Comparison of ENCODE assay signal across 9 cellular contexts in the genomic region with DNA sequence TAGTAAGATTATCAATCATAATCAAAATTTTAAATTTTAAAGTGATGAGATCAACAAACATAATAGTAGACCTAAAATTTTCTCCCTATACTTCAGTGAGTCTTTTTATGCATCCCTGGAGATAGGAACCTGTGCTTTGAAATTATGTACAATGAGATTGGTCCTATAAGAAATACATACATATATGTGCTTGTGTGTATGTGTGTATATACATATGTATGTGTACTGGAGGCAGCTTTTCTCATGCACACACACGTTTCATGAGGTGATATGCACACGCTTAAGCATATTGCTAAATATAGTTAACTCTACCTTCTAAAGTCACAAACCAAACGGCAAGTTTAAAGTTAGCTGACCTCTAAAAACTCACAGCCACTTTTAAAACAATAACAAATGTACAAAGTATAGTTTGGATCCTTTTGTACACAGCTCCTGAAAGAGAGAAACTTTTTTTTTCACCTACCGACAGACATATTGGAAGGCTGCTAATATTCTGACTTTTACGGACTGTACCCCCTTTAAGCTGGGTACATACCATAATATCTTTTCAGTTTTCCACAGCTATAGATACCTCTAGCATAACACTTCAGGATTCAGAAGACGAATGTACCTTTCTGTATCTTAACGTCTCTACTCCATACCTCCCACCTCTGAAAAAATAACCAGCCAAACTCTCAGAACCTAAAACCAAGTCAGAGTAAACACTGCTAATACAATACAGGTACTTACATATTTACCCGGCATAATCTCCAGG. TPM values are rescaled to one million over a fixed set of nuclear protein-coding genes. Genes with fewer than 3 reads are reported as not detected.
DNase-seq lines count a peak whose midpoint lies in the region; ATAC-seq and TF ChIP-seq lines count a peak whose summit lies in the region.
"Had no signal": no experiment of that assay in that cellular context is flagged by ENCODE, and none has a peak within 500 bp of the region (broad histone marks: within the 10 kb centered on the region; RNA-seq: fewer than 3 reads in every experiment).

No MANE protein-coding gene starts in this region.

- TF ChIP-seq CTCF in DOHH2 (IDR thresholded peaks at IDR 0.05; ENCODE audit: low read depth, low read length, poor library complexity, severe bottlenecking) = no peak
- no peak for TF ChIP-seq CTCF in fibroblast of lung (conservative IDR thresholded peaks at IDR 0.05 in 1 of 2, IDR thresholded peaks at IDR 0.05 in 1 of 2; ENCODE audit: low read depth in 1 of 2, low read length in 2 of 2)
- no peak for TF ChIP-seq CTCF in psoas muscle (IDR thresholded peaks at IDR 0.05)

- H3K9ac ChIP-seq in fibroblast of lung (ENCODE audit: insufficient read depth, low read length) = peak overlapping the region; percentile 58

- peak overlapping the region; percentile 90 for H3K4me2 ChIP-seq in DOHH2 (ENCODE audit: low read length)
- peak overlapping the region; percentile 84 for H3K4me2 ChIP-seq in fibroblast of lung (ENCODE audit: extremely low read depth, insufficient read depth, low read length)

- WGBS in psoas muscle, 3 donors = 21 to 40% (median 26%) methylated on average over 8 of the region's 8 CpGs

- H3K4me3 ChIP-seq in DOHH2 (ENCODE audit: low read length) (peak overlapping the region; percentile 98), fibroblast of lung (replicated peaks in 1 of 4; ENCODE audit: control extremely low read depth in 1 of 4, insufficient read depth in 1 of 4, low read depth in 3 of 4, low read length in 4 of 4) (peak overlapping the region; percentile 77 to 99 (median 82)), psoas muscle (peak overlapping the region; percentile 95)

- H3K27me3 ChIP-seq in DOHH2 (ENCODE audit: control insufficient read depth, low read length) (no peaks in the 10 kb centered on the region), fibroblast of lung (ENCODE audit: control insufficient read depth, insufficient read depth, low read length) (no peaks in the 10 kb centered on the region), psoas muscle (ENCODE audit: insufficient read depth in 3 of 3, low read length in 2 of 3) (no peaks in the 10 kb centered on the region)

- H2AFZ ChIP-seq in fibroblast of lung (ENCODE audit: low read length) = no peak overlapping the region

- H3K27ac ChIP-seq in DOHH2 (ENCODE audit: low read depth, low read length) = no peak overlapping the region
- H3K27ac ChIP-seq in fibroblast of lung (ENCODE audit: insufficient read depth, low read length) = peak overlapping the region; percentile 95
- H3K27ac ChIP-seq in psoas muscle = peak overlapping the region; percentile 98

- H3F3A ChIP-seq in DOHH2 (ENCODE audit: control insufficient read depth, insufficient read depth) = peaks cover 23% of the 10 kb centered on the region

- in situ Hi-C loops in ACHN (cut with HindIII; ENCODE audit: low pct_ligation_motif_present, low pct_unique_long_range_greater_than_20kb, low sequenced_read_pairs) = no loop called here

- H4K20me1 ChIP-seq in DOHH2 (ENCODE audit: control insufficient read depth, insufficient read depth, low read depth, low read length) (peaks cover 24% of the 10 kb centered on the region), fibroblast of lung (ENCODE audit: control insufficient read depth, extremely low read depth, insufficient read depth, low read length) (peaks cover 17% of the 10 kb centered on the region)

- intact Hi-C loops in psoas muscle (cut with DNase I) = loop anchor here in 1 of 2 donors (5.0 kb wide), 1 partner anchor 53 kb away; no protein-coding TSS in a partner anchor

- peak; percentile 58 for DNase-seq in RKO (ENCODE audit: low spot score)
- DNase-seq in fibroblast of lung (ENCODE audit: low read depth in 2 of 2) = no peak
- DNase-seq in psoas muscle = no peak
- no peak for DNase-seq in ACHN
- no peak for DNase-seq in NCI-H1105 (lab: John Stamatoyannopoulos, UW)
- no peak for DNase-seq in cerebellar nuclear complex (lab: John Stamatoyannopoulos, UW)
- DNase-seq: NCI-H510A had no signal

- H3K4me1 ChIP-seq in DOHH2 (ENCODE audit: control insufficient read depth, low read length) = peaks cover 76% of the 10 kb centered on the region
- peaks cover 12% of the 10 kb centered on the region for H3K4me1 ChIP-seq in fibroblast of lung (ENCODE audit: control insufficient read depth, extremely low read depth, insufficient read depth, low read length)
- H3K4me1 ChIP-seq in psoas muscle = peaks cover 80% of the 10 kb centered on the region

- ATAC-seq in psoas muscle (no peak), GM18520 (IDR thresholded peaks at IDR 0.05; ENCODE audit: unreplicated experiment) (no peak)

- H3K9me3 ChIP-seq in DOHH2 (ENCODE audit: control insufficient read depth, insufficient read depth, low read length) (no peaks in the 10 kb centered on the region), fibroblast of lung (ENCODE audit: control insufficient read depth, insufficient read depth, low read depth, low read length) (no peaks in the 10 kb centered on the region), psoas muscle (no peaks in the 10 kb centered on the region)

- H3K9me2 ChIP-seq in DOHH2 (replicated peaks; ENCODE audit: control insufficient read depth, low read length) = no peaks in the 10 kb centered on the region

- H3K36me3 ChIP-seq in DOHH2 (ENCODE audit: control insufficient read depth, low read length) = peaks cover 73% of the 10 kb centered on the region
- peaks cover 2% of the 10 kb centered on the region for H3K36me3 ChIP-seq in fibroblast of lung (ENCODE audit: control insufficient read depth, insufficient read depth, low read length)
- H3K36me3 ChIP-seq in psoas muscle (ENCODE audit: insufficient read depth in 1 of 2, low read depth in 1 of 2) = peaks cover 0 to 5% of the 10 kb centered on the region in 2 donors

- H3K79me2 ChIP-seq in DOHH2 (ENCODE audit: control insufficient read depth, low read length) = peaks cover 96% of the 10 kb centered on the region
- peaks cover 95% of the 10 kb centered on the region for H3K79me2 ChIP-seq in fibroblast of lung (ENCODE audit: control insufficient read depth, insufficient read depth, low read length)

RNA-seq across cellular contexts. Expression of a gene that starts 3.3 kb away (rescaled TPM):
- total RNA-seq in fibroblast of lung = 2,456 and 2,693 TPM in 2 replicates
- polyA plus RNA-seq in fibroblast of lung = 1,736 and 3,450 TPM in 2 replicates
- 1,173 and 2,065 TPM in 2 replicates for polyA plus RNA-seq in fibroblast of lung (2012)
- polyA minus RNA-seq in fibroblast of lung (ENCODE audit: low replicate concordance) = 137 and 176 TPM in 2 replicates
- total RNA-seq in psoas muscle = 100 to 1,000 TPM; 222 to 485 (median 241) TPM
- polyA plus RNA-seq in psoas muscle = 100 to 1,000 TPM; 215 to 569 (median 259) TPM
